ENCODE assay signal across 8 cellular contexts in the genomic region with DNA sequence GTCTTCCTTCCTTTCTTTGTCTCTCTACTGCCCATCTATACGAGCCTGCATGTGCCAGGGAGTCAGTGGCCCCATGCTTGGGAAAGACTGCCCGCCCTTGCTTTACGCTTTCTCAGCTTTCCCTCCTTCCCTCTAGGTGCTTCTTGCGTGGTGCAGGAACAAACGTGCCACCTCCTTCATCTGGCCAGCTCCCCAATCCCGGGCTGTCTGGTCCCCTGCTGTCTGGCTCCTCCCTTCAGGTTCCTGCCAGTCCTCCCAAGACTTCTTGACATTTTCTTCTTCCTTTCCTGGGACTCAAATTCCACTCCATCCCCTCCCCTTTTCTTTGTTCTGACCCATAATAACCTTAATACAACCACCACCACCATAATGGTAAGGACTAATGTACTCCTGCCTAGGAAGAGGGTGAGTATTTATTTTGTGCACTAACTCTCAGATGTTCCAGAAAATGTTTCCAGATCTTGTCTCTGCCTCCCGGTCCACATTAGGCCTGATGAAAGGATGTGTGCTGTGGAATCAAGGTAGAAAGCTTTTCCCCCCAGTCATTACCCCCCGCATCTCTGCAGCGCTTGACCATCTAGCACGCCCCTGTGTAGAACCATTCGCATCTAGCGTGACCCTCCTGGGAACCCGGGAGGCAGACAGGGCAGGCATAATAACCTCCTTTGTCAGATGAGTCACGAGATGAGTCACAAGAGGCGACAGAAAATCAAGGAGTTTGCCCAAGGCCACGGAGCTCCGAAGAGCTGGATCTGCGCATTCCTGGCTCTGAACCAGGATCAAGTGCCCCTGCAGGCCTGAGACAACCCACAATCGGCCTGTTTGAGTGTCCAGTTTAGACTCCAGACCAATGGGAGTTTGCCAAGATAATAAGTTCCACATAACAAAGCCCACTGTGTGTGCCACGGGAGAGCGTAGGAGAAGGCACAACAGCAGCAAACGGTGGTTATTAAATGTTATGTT.
DNase-seq lines count a peak whose midpoint lies in the region; ATAC-seq and TF ChIP-seq lines count a peak whose summit lies in the region.

No MANE protein-coding gene starts in this region.

- H2AFZ ChIP-seq in fibroblast of lung (ENCODE audit: low read length), result no peak overlapping the region

- TF ChIP-seq CTCF in fibroblast of lung (conservative IDR thresholded peaks at IDR 0.05 in 1 of 2, IDR thresholded peaks at IDR 0.05 in 1 of 2; ENCODE audit: low read depth in 1 of 2, low read length in 2 of 2) (no peak), psoas muscle (IDR thresholded peaks at IDR 0.05) (no peak)

- H3K4me1 Mint-ChIP-seq in activated naive CD4-positive, alpha-beta T cell treated with anti-CD3 and anti-CD28 coated beads for 36 hours (ENCODE audit: low read depth), result peaks cover 29% of the 10 kb centered on the region

- H3K27ac Mint-ChIP-seq in activated naive CD4-positive, alpha-beta T cell treated with anti-CD3 and anti-CD28 coated beads for 36 hours, result no peak overlapping the region

- no peak overlapping the region for H3K4me2 ChIP-seq in fibroblast of lung (ENCODE audit: extremely low read depth, insufficient read depth, low read length)

- H3K4me1 ChIP-seq in fibroblast of lung (ENCODE audit: control insufficient read depth, extremely low read depth, insufficient read depth, low read length) (peaks cover 9% of the 10 kb centered on the region), psoas muscle (no peaks in the 10 kb centered on the region)

- H3K27me3 ChIP-seq in fibroblast of lung (ENCODE audit: control insufficient read depth, insufficient read depth, low read length) (no peaks in the 10 kb centered on the region), psoas muscle (ENCODE audit: insufficient read depth in 3 of 3, low read length in 2 of 3) (no peaks in the 10 kb centered on the region)

- DNase-seq in GM04503 (ENCODE audit: low read depth) (peak; percentile 75), fibroblast of lung (ENCODE audit: low read depth in 2 of 2) (peak; percentile 62 to 92), psoas muscle (peak in 1 of 2 donors; percentile 37), ureter (ENCODE audit: low spot score) (no peak)
- DNase-seq in activated naive CD4-positive, alpha-beta T cell treated with anti-CD3 and anti-CD28 coated beads for 36 hours, result no peak

- H3K36me3 ChIP-seq in fibroblast of lung (ENCODE audit: control insufficient read depth, insufficient read depth, low read length) (no peaks in the 10 kb centered on the region), psoas muscle (ENCODE audit: insufficient read depth in 1 of 2, low read depth in 1 of 2) (no peaks in the 10 kb centered on the region)

- ATAC-seq in psoas muscle (peak; percentile 52 to 68 (median 60)), HG02588 (IDR thresholded peaks at IDR 0.05; ENCODE audit: unreplicated experiment) (no peak), HG03457 (IDR thresholded peaks at IDR 0.05; ENCODE audit: unreplicated experiment) (no peak)

- no peak overlapping the region for H3K9ac ChIP-seq in fibroblast of lung (ENCODE audit: insufficient read depth, low read length)

- 45 to 54% (median 49%) methylated on average over 22 of the region's 22 CpGs for WGBS in psoas muscle, 3 donors

- H3K4me3 ChIP-seq in fibroblast of lung (replicated peaks in 1 of 4; ENCODE audit: control extremely low read depth in 1 of 4, insufficient read depth in 1 of 4, low read depth in 3 of 4, low read length in 4 of 4) (no peak overlapping the region), psoas muscle (no peak overlapping the region)

- intact Hi-C loops in psoas muscle (cut with DNase I), result no loop called here
- intact Hi-C loops in activated naive CD4-positive, alpha-beta T cell treated with anti-CD3 and anti-CD28 coated beads for 36 hours (cut with micrococcal nuclease), result loop anchor here (5.0 kb wide), 1 partner anchor 38 kb away; no protein-coding TSS in a partner anchor

- no peaks in the 10 kb centered on the region for H3K36me3 Mint-ChIP-seq in activated naive CD4-positive, alpha-beta T cell treated with anti-CD3 and anti-CD28 coated beads for 36 hours (ENCODE audit: low read depth)

- H3K27ac ChIP-seq in fibroblast of lung (ENCODE audit: insufficient read depth, low read length) (no peak overlapping the region), psoas muscle (no peak overlapping the region)

- H3K9me3 ChIP-seq in fibroblast of lung (ENCODE audit: control insufficient read depth, insufficient read depth, low read depth, low read length) (no peaks in the 10 kb centered on the region), psoas muscle (no peaks in the 10 kb centered on the region)

- H3K27me3 Mint-ChIP-seq in activated naive CD4-positive, alpha-beta T cell treated with anti-CD3 and anti-CD28 coated beads for 36 hours (ENCODE audit: low read depth), result no peaks in the 10 kb centered on the region

- H3K4me3 Mint-ChIP-seq in activated naive CD4-positive, alpha-beta T cell treated with anti-CD3 and anti-CD28 coated beads for 36 hours, result no peak overlapping the region

- H3K9me3 Mint-ChIP-seq in activated naive CD4-positive, alpha-beta T cell treated with anti-CD3 and anti-CD28 coated beads for 36 hours, result no peaks in the 10 kb centered on the region

- no peaks in the 10 kb centered on the region for H3K79me2 ChIP-seq in fibroblast of lung (ENCODE audit: control insufficient read depth, insufficient read depth, low read length)

- H4K20me1 ChIP-seq in fibroblast of lung (ENCODE audit: control insufficient read depth, extremely low read depth, insufficient read depth, low read length), result no peaks in the 10 kb centered on the region

- CTCF ChIA-PET in activated naive CD4-positive, alpha-beta T cell treated with anti-CD3 and anti-CD28 coated beads for 36 hours (lab: Charles Lee), result interaction anchor here (2.4 kb wide), 1 partner anchor 37 kb away, joined by 10 read pairs; no protein-coding TSS in a partner anchor

TF ChIP-seq in PFSK-1, 5 proteins besides CTCF, POLR2A, EP300 and RAD21:
- TF ChIP-seq TAF1 (IDR thresholded peaks at IDR 0.05; ENCODE audit: borderline replicate concordance, insufficient read depth, low read length), result no peak; the same call in 1 of the 2 replicates
- peak; percentile 68; the same call in 1 of the 2 replicates for TF ChIP-seq SIN3A (IDR thresholded peaks at IDR 0.05; ENCODE audit: borderline replicate concordance, insufficient read depth, low read length)
- TF ChIP-seq POLR2AphosphoS5 (IDR thresholded peaks at IDR 0.05; ENCODE audit: low read depth, low read length), result no peak
- TF ChIP-seq FOXP2 (optimal IDR thresholded peaks at IDR 0.05; ENCODE audit: borderline replicate concordance, extremely low read depth, extremely low read length, insufficient read depth), result peak; percentile 24
- peak in 1 of 2 experiments; percentile 55; a peak in 1 of 4 replicates for TF ChIP-seq REST (IDR thresholded peaks at IDR 0.05; ENCODE audit: insufficient read depth in 1 of 2, low read depth in 2 of 2, low read length in 2 of 2)

Comparison
In these comparisons a context has a peak if more than half of its experiments do, and no peak if none do; other contexts are left out.
1. DNase-seq: peak in GM04503 (single experiment) and fibroblast of lung (2 of 2); none in activated naive CD4-positive, alpha-beta T cell treated with anti-CD3 and anti-CD28 coated beads for 36 hours (single experiment) and ureter (single experiment).
2. ATAC-seq: peak in psoas muscle (4 of 4); none in HG02588 (single experiment) and HG03457 (single experiment).